15 cellular contexts compared by ENCODE assay signal in the genomic region with DNA sequence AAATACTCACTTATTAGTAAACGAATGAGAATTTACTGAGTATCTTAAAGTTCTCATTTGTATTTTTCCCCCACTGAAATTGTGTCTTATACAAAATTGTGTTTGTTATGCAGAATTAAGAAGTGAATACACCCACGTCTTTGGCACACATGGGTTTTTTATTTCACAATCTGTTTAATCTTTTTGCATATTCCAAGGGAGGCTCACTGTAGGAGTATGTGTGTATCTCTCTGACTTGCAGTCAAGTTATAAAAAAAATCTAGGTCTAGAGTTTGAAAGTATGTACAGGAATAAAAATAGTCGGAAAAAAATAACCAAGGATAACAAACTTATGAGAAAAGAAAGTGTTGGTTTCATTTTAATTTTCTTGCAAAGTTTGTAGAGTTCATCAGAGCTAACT.
DNase-seq lines count a peak whose midpoint lies in the region; TF ChIP-seq lines count a peak whose summit lies in the region.
"Had no signal": no experiment of that assay in that cellular context is flagged by ENCODE, and none has a peak within 500 bp of the region (broad histone marks: within the 10 kb centered on the region; RNA-seq: fewer than 3 reads in every experiment).

No MANE protein-coding gene starts in this region.

- TF ChIP-seq POLR2A in prostate gland (IDR thresholded peaks at IDR 0.05), result no peak

- WGBS in GM23248 (ENCODE audit: low coverage in 1 of 2, low lambda C conversion rate in 2 of 2, missing lambda C conversion rate in 2 of 2), 2 experiments, result 21 to 22% methylated on average over 3 of the region's 3 CpGs
- WGBS in prostate gland, result 81% methylated on average over 3 of the region's 3 CpGs

- no peaks in the 10 kb centered on the region for H3K9me3 ChIP-seq in GM23248 (ENCODE audit: low read depth)
- H3K9me3 ChIP-seq in prostate gland, result no peaks in the 10 kb centered on the region
- H3K9me3 ChIP-seq: BE2C had no signal

- TF ChIP-seq CTCF in cardiac fibroblast (IDR thresholded peaks at IDR 0.05; ENCODE audit: low read depth, low read length) (no peak), fibroblast of the aortic adventitia (IDR thresholded peaks at IDR 0.05; ENCODE audit: insufficient read depth, low read length) (no peak), prostate gland (IDR thresholded peaks at IDR 0.05) (no peak)

- intact Hi-C loops in prostate gland (cut with DNase I), result no loop called here

- no peaks in the 10 kb centered on the region for H3K36me3 ChIP-seq in GM23248 (ENCODE audit: low read depth)
- H3K36me3 ChIP-seq in prostate gland, result no peaks in the 10 kb centered on the region
- H3K36me3 ChIP-seq: BE2C had no signal

- H3K9me2 ChIP-seq in GM23248 (ENCODE audit: insufficient read depth), result no peaks in the 10 kb centered on the region

- H3K4me2 ChIP-seq in GM23248 (ENCODE audit: unreplicated experiment), result no peak overlapping the region
- H3K4me2 ChIP-seq: GM23338 had no signal

- DNase-seq in GM23248, result peak; percentile 16
- peak; percentile 2 to 4 for DNase-seq in cardiac fibroblast (ENCODE audit: low read depth in 2 of 2)
- DNase-seq in fibroblast of the aortic adventitia (ENCODE audit: low read depth), result peak; percentile 21
- DNase-seq in putamen (ENCODE audit: low spot score), result peak; percentile 19
- no peak for DNase-seq in A172 (ENCODE audit: low spot score)
- no peak for DNase-seq in activated naive CD4-positive, alpha-beta T cell (lab: John Stamatoyannopoulos, UW)
- DNase-seq in prostate gland (ENCODE audit: low spot score), result no peak
- no peak for DNase-seq in T-helper 9 cell
- DNase-seq: BE2C; CD4-positive, alpha-beta memory T cell; DMS79; EL; H7 had no signal

- in situ Hi-C loops in GM23248 (cut with MboI), result no loop called here

- H3K9ac ChIP-seq in GM23248, result no peak overlapping the region

- no peaks in the 10 kb centered on the region for H3F3A ChIP-seq in GM23248 (ENCODE audit: insufficient read depth)

- H2AFZ ChIP-seq in GM23248, result no peak overlapping the region

- H3K27me3 ChIP-seq in GM23248 (replicated peaks; ENCODE audit: insufficient read depth) (no peaks in the 10 kb centered on the region), prostate gland (replicated peaks; ENCODE audit: insufficient read depth) (no peaks in the 10 kb centered on the region)
- H3K27me3 ChIP-seq: BE2C had no signal

- no peaks in the 10 kb centered on the region for H3K79me2 ChIP-seq in GM23248 (ENCODE audit: insufficient read depth)

- H3K27ac ChIP-seq in GM23248 (no peak overlapping the region), prostate gland (no peak overlapping the region)
- H3K27ac ChIP-seq: C4-2B had no signal

- H3K4me3 ChIP-seq in GM23248 (no peak overlapping the region), cardiac fibroblast (replicated peaks in 1 of 2; ENCODE audit: low read depth in 2 of 2, low read length in 2 of 2) (no peak overlapping the region), fibroblast of the aortic adventitia (ENCODE audit: low read depth, low read length) (no peak overlapping the region), prostate gland (no peak overlapping the region)
- H3K4me3 ChIP-seq: GM23338 had no signal

- no peaks in the 10 kb centered on the region for H4K20me1 ChIP-seq in GM23248 (ENCODE audit: insufficient read depth)

- H3K4me1 ChIP-seq in GM23248 (ENCODE audit: insufficient read depth) (no peaks in the 10 kb centered on the region), prostate gland (replicated peaks) (no peaks in the 10 kb centered on the region)
- H3K4me1 ChIP-seq: BE2C had no signal

Comparison
In these comparisons a context has a peak if more than half of its experiments do, and no peak if none do; other contexts are left out.
1. DNase-seq: peak in GM23248 (single experiment), cardiac fibroblast (2 of 2), fibroblast of the aortic adventitia (single experiment) and putamen (single experiment); none in A172 (single experiment), activated naive CD4-positive, alpha-beta T cell (0 of 4), prostate gland (single experiment) and T-helper 9 cell (single experiment).